ENCODE assay signal across 11 cellular contexts in genomic region chr7:4700577-4701235, GRCh38. TPM values are rescaled to one million over a fixed set of nuclear protein-coding genes. Genes with fewer than 3 reads are reported as not detected.
DNase-seq lines count a peak whose midpoint lies in the region; ATAC-seq, FAIRE-seq and TF ChIP-seq lines count a peak whose summit lies in the region.
"Had no signal": no experiment of that assay in that cellular context is flagged by ENCODE, and none has a peak within 500 bp of the region (broad histone marks: within the 10 kb centered on the region; RNA-seq: fewer than 3 reads in every experiment).

No MANE protein-coding gene starts in this region.

- H3K27ac ChIP-seq in K562 (ENCODE audit: extremely low read depth, low read depth, low read length), result 0 out of 3 replicates have a peak overlapping the region, but pooled peaks have one; percentile 20
- peak overlapping the region; percentile 45 for H3K27ac ChIP-seq in HepG2 (ENCODE audit: extremely low read length, insufficient read depth, low read length)
- H3K27ac ChIP-seq in esophagus squamous epithelium, result no peak overlapping the region

- no peaks in the 10 kb centered on the region for H3K9me3 Mint-ChIP-seq in activated naive CD8-positive, alpha-beta T cell treated with anti-CD3 and anti-CD28 coated beads, Interleukin-2, amount 50 U/mL, for 24 hours
- H3K9me3 Mint-ChIP-seq in activated naive CD8-positive, alpha-beta T cell treated with anti-CD3 and anti-CD28 coated beads for 36 hours, result no peaks in the 10 kb centered on the region
- H3K9me3 Mint-ChIP-seq in type B pancreatic cell, result no peaks in the 10 kb centered on the region
- H3K9me3 Mint-ChIP-seq: activated B cell treated with CpG ODN at 0.5 μM for 24 hours had no signal

- H3K27me3 ChIP-seq in K562 (ENCODE audit: control insufficient read depth in 2 of 2, insufficient read depth in 2 of 2, low read length in 2 of 2) (no peaks in the 10 kb centered on the region), HepG2 (ENCODE audit: control insufficient read depth in 1 of 2, insufficient read depth in 2 of 2, low read length in 2 of 2) (no peaks in the 10 kb centered on the region), esophagus squamous epithelium (no peaks in the 10 kb centered on the region)

- H3K79me2 ChIP-seq in K562 (ENCODE audit: control insufficient read depth, insufficient read depth, low read length) (peaks cover 83% of the 10 kb centered on the region), HepG2 (ENCODE audit: insufficient read depth, low read length) (peaks cover 85% of the 10 kb centered on the region)

- H3K4me2 ChIP-seq in K562 (ENCODE audit: insufficient read depth, low read length) (no peak overlapping the region; the same call in 1 of the 2 replicates), HepG2 (ENCODE audit: low read depth, low read length) (no peak overlapping the region)

- peaks cover 5 to 16% of the 10 kb centered on the region in 2 experiments; a peak in 4 of 5 replicates for H3K4me1 ChIP-seq in K562 (replicated peaks in 1 of 2; ENCODE audit: control insufficient read depth in 2 of 2, insufficient read depth in 2 of 2, low read length in 2 of 2)
- peaks cover 32% of the 10 kb centered on the region for H3K4me1 ChIP-seq in HepG2 (ENCODE audit: insufficient read depth, low read length)
- peaks cover 4 to 49% (median 6%) of the 10 kb centered on the region in 3 donors for H3K4me1 ChIP-seq in esophagus squamous epithelium
- H3K4me1 ChIP-seq: Caco-2 had no signal

- H3K27me3 Mint-ChIP-seq in activated naive CD8-positive, alpha-beta T cell treated with anti-CD3 and anti-CD28 coated beads, Interleukin-2, amount 50 U/mL, for 24 hours, result no peaks in the 10 kb centered on the region
- H3K27me3 Mint-ChIP-seq in activated naive CD8-positive, alpha-beta T cell treated with anti-CD3 and anti-CD28 coated beads for 36 hours, result no peaks in the 10 kb centered on the region
- no peaks in the 10 kb centered on the region for H3K27me3 Mint-ChIP-seq in type B pancreatic cell
- H3K27me3 Mint-ChIP-seq: activated B cell treated with CpG ODN at 0.5 μM for 24 hours had no signal

- TF ChIP-seq CTCF in K562 (IDR thresholded peaks at IDR 0.05 in 2 of 3, conservative IDR thresholded peaks at IDR 0.05 in 1 of 3; ENCODE audit: insufficient read depth in 2 of 3, low read depth in 1 of 3, low read length in 3 of 3) (no peak), HepG2 (CRISPR knock-in tag; IDR thresholded peaks at IDR 0.05) (no peak), type B pancreatic cell (conservative IDR thresholded peaks at IDR 0.05) (no peak), esophagus squamous epithelium (IDR thresholded peaks at IDR 0.05) (no peak)

- FAIRE-seq in K562 (lab: Jason Lieb, UNC) (peak; percentile 6), HepG2 (lab: Jason Lieb, UNC) (no peak)

- intact Hi-C loops in K562 (cut with micrococcal nuclease) (no loop called here), HepG2 (cut with micrococcal nuclease; ENCODE audit: unreplicated experiment) (no loop called here), esophagus squamous epithelium (cut with DNase I) (no loop called here)

- no peak for DNase-seq in activated naive CD8-positive, alpha-beta T cell treated with anti-CD3 and anti-CD28 coated beads, Interleukin-2, amount 50 U/mL, for 24 hours
- no peak for DNase-seq in activated naive CD8-positive, alpha-beta T cell treated with anti-CD3 and anti-CD28 coated beads for 36 hours
- DNase-seq in K562 (ENCODE audit: extremely low read depth in 1 of 4, low spot score in 3 of 4), result peak in 1 of 4 experiments; percentile 38
- no peak for DNase-seq in HepG2 (ENCODE audit: low spot score)
- no peak for DNase-seq in type B pancreatic cell (ENCODE audit: extremely low spot score, unreplicated experiment)
- DNase-seq in esophagus squamous epithelium (lab: John Stamatoyannopoulos, UW), result no peak
- DNase-seq: activated B cell treated with CpG ODN at 0.5 μM for 24 hours, Caco-2, NCI-H69 had no signal

- BruUV-seq in K562 (replicated peaks; lab: Mats Ljungman, UMichigan), result no TSS peak
- BruUV-seq in HepG2 (replicated peaks; lab: Mats Ljungman, UMichigan), result no TSS peak

- H4K20me1 ChIP-seq in K562 (replicated peaks; ENCODE audit: control insufficient read depth, insufficient read depth, low read length) (peaks cover 29% of the 10 kb centered on the region), HepG2 (ENCODE audit: insufficient read depth, low read length) (peaks cover 68% of the 10 kb centered on the region)

- peaks cover 2% of the 10 kb centered on the region for H3K36me3 Mint-ChIP-seq in activated naive CD8-positive, alpha-beta T cell treated with anti-CD3 and anti-CD28 coated beads, Interleukin-2, amount 50 U/mL, for 24 hours (ENCODE audit: low read depth)
- peaks cover 2% of the 10 kb centered on the region for H3K36me3 Mint-ChIP-seq in activated naive CD8-positive, alpha-beta T cell treated with anti-CD3 and anti-CD28 coated beads for 36 hours
- H3K36me3 Mint-ChIP-seq in type B pancreatic cell, result no peaks in the 10 kb centered on the region

- TF ChIP-seq RAD21 in K562 (CRISPR knock-in tag; conservative IDR thresholded peaks at IDR 0.05 in 1 of 2, IDR thresholded peaks at IDR 0.05 in 1 of 2) (no peak), HepG2 (CRISPR knock-in tag; IDR thresholded peaks at IDR 0.05) (no peak)

- H3K4me3 ChIP-seq in K562, result no peak overlapping the region
- no peak overlapping the region for H3K4me3 ChIP-seq in HepG2 (replicated peaks in 1 of 3; ENCODE audit: insufficient read depth in 1 of 3, low read depth in 2 of 3, low read length in 3 of 3)
- no peak overlapping the region for H3K4me3 ChIP-seq in esophagus squamous epithelium

- WGBS in K562 (ENCODE audit: insufficient coverage, low coverage, missing lambda C conversion rate), result 63% methylated on average over 14 of the region's 14 CpGs
- WGBS in HepG2 (ENCODE audit: low lambda C conversion rate), result 85% methylated on average over 11 of the region's 14 CpGs
- 79 to 85% methylated on average over 8 to 11 of the region's 14 CpGs for WGBS in esophagus squamous epithelium, 2 donors

- H3K36me3 ChIP-seq in K562 (ENCODE audit: control insufficient read depth, insufficient read depth, low read length), result peaks cover 2% of the 10 kb centered on the region; the same call in 1 of the 3 replicates
- H3K36me3 ChIP-seq in HepG2 (replicated peaks in 1 of 2; ENCODE audit: control insufficient read depth in 1 of 2, insufficient read depth in 2 of 2, low read length in 2 of 2), result peaks cover 0 to 5% of the 10 kb centered on the region in 2 experiments; a peak in 1 of 5 replicates
- no peaks in the 10 kb centered on the region for H3K36me3 ChIP-seq in esophagus squamous epithelium

- no peaks in the 10 kb centered on the region for H3K9me1 ChIP-seq in K562 (ENCODE audit: control insufficient read depth, insufficient read depth, low read length)

- peak; percentile 59 for ATAC-seq in activated naive CD8-positive, alpha-beta T cell treated with anti-CD3 and anti-CD28 coated beads, Interleukin-2, amount 50 U/mL, for 24 hours
- peak; percentile 73 for ATAC-seq in K562
- ATAC-seq in HepG2, result peak; percentile 83
- ATAC-seq in HG03442 (IDR thresholded peaks at IDR 0.05; ENCODE audit: unreplicated experiment), result no peak
- no peak for ATAC-seq in HG03439 (IDR thresholded peaks at IDR 0.05; ENCODE audit: unreplicated experiment)

- peaks cover 31% of the 10 kb centered on the region for H3K4me1 Mint-ChIP-seq in activated naive CD8-positive, alpha-beta T cell treated with anti-CD3 and anti-CD28 coated beads, Interleukin-2, amount 50 U/mL, for 24 hours
- peaks cover 22% of the 10 kb centered on the region for H3K4me1 Mint-ChIP-seq in activated naive CD8-positive, alpha-beta T cell treated with anti-CD3 and anti-CD28 coated beads for 36 hours
- peaks cover 17% of the 10 kb centered on the region for H3K4me1 Mint-ChIP-seq in type B pancreatic cell (ENCODE audit: unreplicated experiment)

- no peak overlapping the region for H2AFZ ChIP-seq in K562 (ENCODE audit: low read depth, low read length)
- H2AFZ ChIP-seq in HepG2 (ENCODE audit: low read length), result no peak overlapping the region

- no peaks in the 10 kb centered on the region for H3K9me3 ChIP-seq in K562 (replicated peaks; ENCODE audit: control insufficient read depth, insufficient read depth, low read depth, low read length)
- no peaks in the 10 kb centered on the region for H3K9me3 ChIP-seq in HepG2 (ENCODE audit: low read length)
- H3K9me3 ChIP-seq in esophagus squamous epithelium, result no peaks in the 10 kb centered on the region
- H3K9me3 ChIP-seq: Caco-2 had no signal

- H3K4me3 Mint-ChIP-seq in activated naive CD8-positive, alpha-beta T cell treated with anti-CD3 and anti-CD28 coated beads, Interleukin-2, amount 50 U/mL, for 24 hours, result no peak overlapping the region
- H3K4me3 Mint-ChIP-seq in activated naive CD8-positive, alpha-beta T cell treated with anti-CD3 and anti-CD28 coated beads for 36 hours, result no peak overlapping the region
- no peak overlapping the region for H3K4me3 Mint-ChIP-seq in type B pancreatic cell
- H3K4me3 Mint-ChIP-seq: activated B cell treated with CpG ODN at 0.5 μM for 24 hours had no signal

- CTCF ChIA-PET in K562 (lab: Yijun Ruan, JAX; ENCODE audit: low intra/inter-chr PET ratio), result no interaction called here
- CTCF ChIA-PET in HepG2 (lab: Yijun Ruan, JAX; ENCODE audit: low intra/inter-chr PET ratio, low total read pairs), result no interaction called here

- TF ChIP-seq POLR2A in K562 (conservative IDR thresholded peaks at IDR 0.05) (no peak), HepG2 (IDR thresholded peaks at IDR 0.05; ENCODE audit: insufficient read depth in 1 of 2, low read depth in 2 of 2, low read length in 2 of 2) (no peak), esophagus squamous epithelium (IDR thresholded peaks at IDR 0.05) (no peak)

- POLR2A ChIA-PET in K562 (lab: Yijun Ruan, JAX), result interaction anchor here (0.8 to 2.1 kb wide), 6 partner anchors 8 to 38 kb away, joined by 3 to 8 read pairs (median 4); no protein-coding TSS in a partner anchor
- POLR2A ChIA-PET in HepG2 (lab: Yijun Ruan, JAX), result no interaction called here

- no peak overlapping the region for H3K27ac Mint-ChIP-seq in activated naive CD8-positive, alpha-beta T cell treated with anti-CD3 and anti-CD28 coated beads, Interleukin-2, amount 50 U/mL, for 24 hours
- no peak overlapping the region for H3K27ac Mint-ChIP-seq in activated naive CD8-positive, alpha-beta T cell treated with anti-CD3 and anti-CD28 coated beads for 36 hours
- H3K27ac Mint-ChIP-seq in type B pancreatic cell, result peak overlapping the region; percentile 83
- H3K27ac Mint-ChIP-seq: activated B cell treated with CpG ODN at 0.5 μM for 24 hours had no signal

- peak overlapping the region in 1 of 2 experiments; percentile 46; a peak in 1 of 4 replicates for H3K9ac ChIP-seq in K562 (ENCODE audit: insufficient read depth in 1 of 2, low read depth in 2 of 2, low read length in 2 of 2)
- H3K9ac ChIP-seq in HepG2 (ENCODE audit: insufficient read depth, low read depth, low read length), result no peak overlapping the region

- in situ Hi-C loops in K562 (cut with MboI), result no loop called here
- in situ Hi-C loops in HepG2 (cut with HindIII; ENCODE audit: extremely low pct_ligation_motif_present, low pct_unique_long_range_greater_than_20kb), result no loop called here

- TF ChIP-seq EP300 in K562 (IDR thresholded peaks at IDR 0.05; ENCODE audit: low read length), result no peak
- no peak for TF ChIP-seq EP300 in HepG2 (IDR thresholded peaks at IDR 0.05; ENCODE audit: low read depth in 2 of 2, low read length in 2 of 2)
- TF ChIP-seq EP300 in HepG2 (CRISPR knock-in tag; IDR thresholded peaks at IDR 0.05; ENCODE audit: borderline replicate concordance), result no peak

RNA-seq across cellular contexts. Expression of gene FOXK1, which starts 18.6 kb away (rescaled TPM):
- 10 to 100 TPM; 38.1 to 38.2 TPM for total RNA-seq in activated naive CD8-positive, alpha-beta T cell treated with anti-CD3 and anti-CD28 coated beads for 36 hours
- 35.6 and 74.5 TPM in 2 replicates for total RNA-seq in K562 (2011; cell fraction: chromatin; rRNA removed; ENCODE audit: low replicate concordance)
- 43.2 and 43.6 TPM in 2 replicates for total RNA-seq in K562 (2011; cell fraction: nucleolus; rRNA removed)
- total RNA-seq in K562 (2011; cell fraction: nucleoplasm; rRNA removed), result 40.0 and 43.0 TPM in 2 replicates
- total RNA-seq in K562 (2014; rRNA removed), result 17.0 and 19.5 TPM in 2 replicates
- total RNA-seq in K562 (2014; rRNA removed; fragmentation: Illumina TruSeq; extraction: Trizol), result 8.1 and 9.1 TPM in 2 replicates
- total RNA-seq in K562 (2015; rRNA removed; fragmentation: Illumina TruSeq; extraction: Trizol), result 8.5 and 9.1 TPM in 2 replicates
- total RNA-seq in K562 (2021), result 42.2 and 45.5 TPM in 2 replicates
- polyA plus RNA-seq in K562 (2011; rRNA removed), result 2.9 and 4.2 TPM in 2 replicates
- polyA plus RNA-seq in K562 (2011; cell fraction: cytosol; rRNA removed), result 3.6 and 6.2 TPM in 2 replicates
- 7.9 and 12.0 TPM in 2 replicates for polyA plus RNA-seq in K562 (2011; cell fraction: nucleus; rRNA removed)
- polyA plus RNA-seq in K562 (2012), result 6.4 and 7.3 TPM in 2 replicates
- polyA plus RNA-seq in K562 (2014; fragmentation: Illumina TruSeq; extraction: Trizol), result 5.0 and 6.8 TPM in 2 replicates
- under 1 TPM; 0.32 to 0.34 TPM for polyA plus RNA-seq in K562 (2014; fragmentation: Nextera tagmentation; extraction: Ambion mirVana)
- 11.8 TPM in 2 replicates for polyA plus RNA-seq in K562 (2014; rRNA removed)
- 6.7 and 8.7 TPM in 2 replicates for polyA minus RNA-seq in K562 (2011; rRNA and poly(A)+ RNA removed)
- 21.3 and 27.0 TPM in 2 replicates for polyA minus RNA-seq in K562 (2011; cell fraction: cytosol; rRNA and poly(A)+ RNA removed)
- polyA minus RNA-seq in K562 (2011; cell fraction: nucleus; rRNA and poly(A)+ RNA removed), result 9.7 and 11.6 TPM in 2 replicates
- total RNA-seq in HepG2 (2016; rRNA removed; fragmentation: Illumina TruSeq; extraction: Trizol), result 8.8 and 9.7 TPM in 2 replicates
- 20.0 and 23.4 TPM in 2 replicates for total RNA-seq in HepG2 (2016; cell fraction: cytosol; rRNA removed; fragmentation: Illumina TruSeq; extraction: Trizol; ENCODE audit: low read depth)
- total RNA-seq in HepG2 (2016; cell fraction: insoluble cytoplasmic fraction; rRNA removed; fragmentation: Illumina TruSeq; extraction: Trizol), result 7.9 and 8.8 TPM in 2 replicates
- total RNA-seq in HepG2 (2016; cell fraction: membrane; rRNA removed; fragmentation: Illumina TruSeq; extraction: Trizol), result 8.0 and 8.3 TPM in 2 replicates
- 9.2 and 12.0 TPM in 2 replicates for total RNA-seq in HepG2 (2016; cell fraction: nucleus; rRNA removed; fragmentation: Illumina TruSeq; extraction: Trizol)
- 4.6 and 4.7 TPM in 2 replicates for polyA plus RNA-seq in HepG2 (2011; rRNA removed)
- polyA plus RNA-seq in HepG2 (2011; cell fraction: cytosol; rRNA removed), result 1.7 and 2.8 TPM in 2 replicates
- 17.7 and 24.7 TPM in 2 replicates for polyA plus RNA-seq in HepG2 (2011; cell fraction: nucleus; rRNA removed)
- 4.4 and 4.8 TPM in 2 replicates for polyA plus RNA-seq in HepG2 (2012)
- polyA plus RNA-seq in HepG2 (2016; cell fraction: cytosol; fragmentation: Illumina TruSeq; extraction: Trizol; ENCODE audit: low read depth), result 0.55 and 0.96 TPM in 2 replicates
- 3.9 and 5.8 TPM in 2 replicates for polyA plus RNA-seq in HepG2 (2016; cell fraction: insoluble cytoplasmic fraction; fragmentation: Illumina TruSeq; extraction: Trizol; ENCODE audit: low read depth)
- polyA plus RNA-seq in HepG2 (2016; cell fraction: membrane; fragmentation: Illumina TruSeq; extraction: Trizol; ENCODE audit: low read depth), result 0.41 and 0.84 TPM in 2 replicates
- 15.3 and 17.1 TPM in 2 replicates for polyA plus RNA-seq in HepG2 (2016; cell fraction: nucleus; fragmentation: Illumina TruSeq; extraction: Trizol; ENCODE audit: insufficient read depth, low read depth)
- 16.6 and 23.1 TPM in 2 replicates for polyA minus RNA-seq in HepG2 (2011; rRNA and poly(A)+ RNA removed; ENCODE audit: low replicate concordance)
- 12.9 and 14.4 TPM in 2 replicates for polyA minus RNA-seq in HepG2 (2011; cell fraction: cytosol; rRNA and poly(A)+ RNA removed)
- 16.2 and 17.8 TPM in 2 replicates for polyA minus RNA-seq in HepG2 (2011; cell fraction: nucleus; rRNA and poly(A)+ RNA removed)
- 55.1 and 55.2 TPM in 2 replicates for total RNA-seq in type B pancreatic cell (ENCODE audit: low replicate concordance)
- 10 to 100 TPM; 11.9 to 25.7 (median 15.9) TPM for total RNA-seq in esophagus squamous epithelium

Comparison
In these comparisons a context has a peak if more than half of its experiments do, and no peak if none do; other contexts are left out.
1. ATAC-seq: peak in activated naive CD8-positive, alpha-beta T cell treated with anti-CD3 and anti-CD28 coated beads, Interleukin-2, amount 50 U/mL, for 24 hours (single experiment), K562 (single experiment) and HepG2 (single experiment); none in HG03442 (single experiment) and HG03439 (single experiment).
2. H3K27ac ChIP-seq: peak in K562 (single experiment) and HepG2 (single experiment); none in esophagus squamous epithelium (0 of 4).